ENCODE assay signal across 2 cellular contexts in genomic region chr6:151069641-151070040, GRCh38.
TF ChIP-seq lines count a peak whose summit lies in the region.

No MANE protein-coding gene starts in this region.

TF ChIP-seq in SK-N-SH, 30 proteins besides CTCF, POLR2A, EP300 and RAD21:
- TF ChIP-seq MEF2A (IDR thresholded peaks at IDR 0.05; ENCODE audit: borderline replicate concordance, low read depth) = no peak
- no peak for TF ChIP-seq USF2 (IDR thresholded peaks at IDR 0.05; ENCODE audit: borderline replicate concordance, low read depth, low read length)
- no peak for TF ChIP-seq SIN3A (IDR thresholded peaks at IDR 0.05; ENCODE audit: borderline replicate concordance, low read depth, low read length)
- no peak for TF ChIP-seq TAF1 (IDR thresholded peaks at IDR 0.05; ENCODE audit: borderline replicate concordance, low read depth, low read length)
- TF ChIP-seq RXRA (IDR thresholded peaks at IDR 0.05; ENCODE audit: borderline replicate concordance, low read depth) = no peak
- TF ChIP-seq PBX3 (IDR thresholded peaks at IDR 0.05) = no peak
- TF ChIP-seq SMC3 (IDR thresholded peaks at IDR 0.05; ENCODE audit: low read depth, low read length) = no peak
- no peak for TF ChIP-seq IRF3 (IDR thresholded peaks at IDR 0.05; ENCODE audit: low read depth, low read length)
- no peak for TF ChIP-seq FOXJ3 (CRISPR knock-in tag; IDR thresholded peaks at IDR 0.05)
- no peak for TF ChIP-seq MXI1 (IDR thresholded peaks at IDR 0.05; ENCODE audit: low read depth, low read length)
- no peak for TF ChIP-seq CHD2 (IDR thresholded peaks at IDR 0.05; ENCODE audit: low read length, partially characterized antibody)
- TF ChIP-seq TEAD4 (IDR thresholded peaks at IDR 0.05; ENCODE audit: borderline replicate concordance, insufficient read depth) = no peak
- TF ChIP-seq ELF1 (IDR thresholded peaks at IDR 0.05) = no peak
- no peak for TF ChIP-seq NRF1 (IDR thresholded peaks at IDR 0.05; ENCODE audit: low read depth, low read length)

TF ChIP-seq in SK-N-SH treated with all-trans-retinoic acid at 6 μM for 48 hours, 23 proteins besides CTCF, POLR2A, EP300 and RAD21:
- TF ChIP-seq RARB (CRISPR knock-in tag; IDR thresholded peaks at IDR 0.05) = no peak
- no peak for TF ChIP-seq ZNF565 (CRISPR knock-in tag; conservative IDR thresholded peaks at IDR 0.05; ENCODE audit: low read depth)
- TF ChIP-seq CSRNP3 (CRISPR knock-in tag; IDR thresholded peaks at IDR 0.05) = no peak
- TF ChIP-seq ZNF8 (CRISPR knock-in tag; IDR thresholded peaks at IDR 0.05) = no peak
- no peak for TF ChIP-seq ESRRG (CRISPR knock-in tag; IDR thresholded peaks at IDR 0.05)
- no peak for TF ChIP-seq ZFP3 (CRISPR knock-in tag; IDR thresholded peaks at IDR 0.05)
- no peak for TF ChIP-seq TSHZ2 (CRISPR knock-in tag; IDR thresholded peaks at IDR 0.05)
- no peak for TF ChIP-seq CSDC2 (CRISPR knock-in tag; IDR thresholded peaks at IDR 0.05)
- no peak for TF ChIP-seq PPARA (CRISPR knock-in tag; IDR thresholded peaks at IDR 0.05; ENCODE audit: borderline replicate concordance)
- TF ChIP-seq ZFP30 (CRISPR knock-in tag; IDR thresholded peaks at IDR 0.05) = no peak
- no peak for TF ChIP-seq PATZ1 (CRISPR knock-in tag; IDR thresholded peaks at IDR 0.05; ENCODE audit: borderline replicate concordance)
- no peak for TF ChIP-seq ZNF70 (CRISPR knock-in tag; IDR thresholded peaks at IDR 0.05)
- no peak for TF ChIP-seq POU6F1 (CRISPR knock-in tag; IDR thresholded peaks at IDR 0.05; ENCODE audit: borderline replicate concordance, low read depth)
